Comparison of ENCODE assay signal across 1 cellular context in the genomic region with DNA sequence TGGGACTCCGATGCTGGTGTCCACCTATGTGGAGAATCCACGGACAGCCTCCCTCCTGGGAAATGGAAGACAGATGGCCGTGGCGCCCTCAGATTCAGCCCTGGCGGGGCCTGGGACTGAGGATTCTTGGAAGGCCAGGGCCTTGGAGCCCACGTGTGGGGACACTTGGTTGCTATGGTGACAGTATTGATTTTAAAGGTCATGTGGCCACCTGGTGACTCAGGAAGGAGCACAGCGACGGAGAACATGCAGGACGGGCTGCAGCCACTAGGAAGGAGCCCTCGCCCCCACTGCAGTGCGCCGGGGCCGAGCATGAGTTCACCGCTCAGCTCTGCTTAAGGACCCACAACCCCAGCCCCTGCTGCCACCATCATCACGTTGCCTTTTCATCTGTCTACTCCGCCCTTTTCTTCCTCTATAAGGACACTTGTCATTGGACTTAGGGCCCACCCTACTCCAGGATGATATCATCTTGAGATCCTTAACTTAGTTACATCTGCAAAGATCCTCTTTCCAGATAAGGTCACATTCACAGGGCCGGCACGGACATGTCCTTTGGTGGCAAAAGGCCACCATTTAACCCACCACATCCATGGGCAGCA.
A peak's percentile ranks its signal among the peaks of the same experiment; 100 is the strongest.
TF ChIP-seq lines count a peak whose summit lies in the region.

No MANE protein-coding gene starts in this region.

TF ChIP-seq in K562, 482 proteins besides CTCF, POLR2A, EP300 and RAD21 (continues in another document):
- TF ChIP-seq KAT8 (IDR thresholded peaks at IDR 0.05; ENCODE audit: low read depth), result no peak
- TF ChIP-seq FOXA3 (CRISPR knock-in tag; conservative IDR thresholded peaks at IDR 0.05 in 1 of 2, IDR thresholded peaks at IDR 0.05 in 1 of 2), result peak; percentile 90 to 98
- TF ChIP-seq ZKSCAN8 (CRISPR knock-in tag; IDR thresholded peaks at IDR 0.05), result no peak
- TF ChIP-seq RAD51 (IDR thresholded peaks at IDR 0.05; ENCODE audit: borderline replicate concordance, low read depth), result peak; percentile 85
- no peak for TF ChIP-seq PTRF (tag; IDR thresholded peaks at IDR 0.05)
- TF ChIP-seq MEF2D (tag; conservative IDR thresholded peaks at IDR 0.05; ENCODE audit: low read depth), result no peak
- TF ChIP-seq, protein P1, sequence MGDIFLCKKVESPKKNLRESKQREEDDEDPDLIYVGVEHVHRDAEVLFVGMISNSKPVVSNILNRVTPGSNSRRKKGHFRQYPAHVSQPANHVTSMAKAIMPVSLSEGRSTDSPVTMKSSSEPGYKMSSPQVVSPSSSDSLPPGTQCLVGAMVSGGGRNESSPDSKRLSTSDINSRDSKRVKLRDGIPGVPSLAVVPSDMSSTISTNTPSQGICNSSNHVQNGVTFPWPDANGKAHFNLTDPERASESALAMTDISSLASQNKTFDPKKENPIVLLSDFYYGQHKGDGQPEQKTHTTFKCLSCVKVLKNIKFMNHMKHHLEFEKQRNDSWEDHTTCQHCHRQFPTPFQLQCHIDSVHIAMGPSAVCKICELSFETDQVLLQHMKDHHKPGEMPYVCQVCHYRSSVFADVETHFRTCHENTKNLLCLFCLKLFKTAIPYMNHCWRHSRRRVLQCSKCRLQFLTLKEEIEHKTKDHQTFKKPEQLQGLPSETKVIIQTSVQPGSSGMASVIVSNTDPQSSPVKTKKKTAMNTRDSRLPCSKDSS (IDR thresholded peaks at IDR 0.05; ENCODE audit: low read depth, partially characterized antibody), result no peak
- peak; percentile 89 for TF ChIP-seq BMI1 (IDR thresholded peaks at IDR 0.05; ENCODE audit: low read length)
- no peak for TF ChIP-seq HMG20A (CRISPR knock-in tag; conservative IDR thresholded peaks at IDR 0.05)
- no peak for TF ChIP-seq DNMT1 (IDR thresholded peaks at IDR 0.05)
- TF ChIP-seq FOSL1 (tag; conservative IDR thresholded peaks at IDR 0.05), result peak; percentile 77
- TF ChIP-seq YY1 (IDR thresholded peaks at IDR 0.05; ENCODE audit: borderline replicate concordance in 1 of 3, control insufficient read depth in 1 of 3, extremely low read depth in 1 of 3, insufficient read depth in 3 of 3, insufficient read length in 1 of 3, insufficient replicate concordance in 2 of 3, low read depth in 1 of 3, low read length in 2 of 3), result peak in 1 of 3 experiments; percentile 7
- peak in 1 of 2 experiments; percentile 86; a peak in 2 of 4 replicates for TF ChIP-seq CSDE1 (IDR thresholded peaks at IDR 0.05)
- no peak for TF ChIP-seq CC2D1A (IDR thresholded peaks at IDR 0.05)
- peak; percentile 24; the same call in 1 of the 2 replicates for TF ChIP-seq ZNF263 (CRISPR knock-in tag; IDR thresholded peaks at IDR 0.05; ENCODE audit: borderline replicate concordance)
- peak; percentile 70; the same call in 1 of the 2 replicates for TF ChIP-seq L3MBTL2 (IDR thresholded peaks at IDR 0.05)
- TF ChIP-seq TFAP4 (CRISPR knock-in tag; IDR thresholded peaks at IDR 0.05; ENCODE audit: borderline replicate concordance), result peak; percentile 76; the same call in 1 of the 2 replicates
- TF ChIP-seq ARID1B (IDR thresholded peaks at IDR 0.05), result peak; percentile 28; the same call in 1 of the 2 replicates
- peak; percentile 94 for TF ChIP-seq FOXJ2 (tag; IDR thresholded peaks at IDR 0.05)
- peak; percentile 98 for TF ChIP-seq RFX1 (IDR thresholded peaks at IDR 0.05)
- TF ChIP-seq ZBTB40 (IDR thresholded peaks at IDR 0.05), result no peak
- TF ChIP-seq ZBTB40 (CRISPR knock-in tag; IDR thresholded peaks at IDR 0.05), result no peak
- TF ChIP-seq MCM7 (IDR thresholded peaks at IDR 0.05), result no peak
- no peak for TF ChIP-seq RFX5 (IDR thresholded peaks at IDR 0.05; ENCODE audit: low read depth, low read length)
- TF ChIP-seq RB1 (IDR thresholded peaks at IDR 0.05; ENCODE audit: low read depth), result 0 out of 2 replicates have a peak, but pooled peaks have one; percentile 15
- no peak for TF ChIP-seq NR2C2 (CRISPR knock-in tag; IDR thresholded peaks at IDR 0.05)
- TF ChIP-seq NR2C2 (tag; IDR thresholded peaks at IDR 0.05), result peak; percentile 49
- peak; percentile 49 for TF ChIP-seq CBFA2T2 (conservative IDR thresholded peaks at IDR 0.05)
- peak; percentile 92 for TF ChIP-seq USF2 (CRISPR knock-in tag; IDR thresholded peaks at IDR 0.05)
- TF ChIP-seq CBX5 (IDR thresholded peaks at IDR 0.05; ENCODE audit: borderline replicate concordance, low read depth), result no peak
- TF ChIP-seq HDAC2 (IDR thresholded peaks at IDR 0.05), result peak; percentile 10; the same call in 1 of the 2 replicates
- no peak for TF ChIP-seq KDM1A (IDR thresholded peaks at IDR 0.05)
- TF ChIP-seq GATA2 (CRISPR knock-in tag; IDR thresholded peaks at IDR 0.05), result no peak; the same call in 1 of the 2 replicates
- TF ChIP-seq ESRRA (IDR thresholded peaks at IDR 0.05; ENCODE audit: borderline replicate concordance, low read depth), result peak; percentile 34; the same call in 1 of the 2 replicates
- no peak for TF ChIP-seq MAZ (CRISPR knock-in tag; conservative IDR thresholded peaks at IDR 0.05 in 1 of 2, IDR thresholded peaks at IDR 0.05 in 1 of 2)
- TF ChIP-seq MXI1 (IDR thresholded peaks at IDR 0.05; ENCODE audit: low read depth, low read length), result peak; percentile 82
- TF ChIP-seq, protein P2, sequence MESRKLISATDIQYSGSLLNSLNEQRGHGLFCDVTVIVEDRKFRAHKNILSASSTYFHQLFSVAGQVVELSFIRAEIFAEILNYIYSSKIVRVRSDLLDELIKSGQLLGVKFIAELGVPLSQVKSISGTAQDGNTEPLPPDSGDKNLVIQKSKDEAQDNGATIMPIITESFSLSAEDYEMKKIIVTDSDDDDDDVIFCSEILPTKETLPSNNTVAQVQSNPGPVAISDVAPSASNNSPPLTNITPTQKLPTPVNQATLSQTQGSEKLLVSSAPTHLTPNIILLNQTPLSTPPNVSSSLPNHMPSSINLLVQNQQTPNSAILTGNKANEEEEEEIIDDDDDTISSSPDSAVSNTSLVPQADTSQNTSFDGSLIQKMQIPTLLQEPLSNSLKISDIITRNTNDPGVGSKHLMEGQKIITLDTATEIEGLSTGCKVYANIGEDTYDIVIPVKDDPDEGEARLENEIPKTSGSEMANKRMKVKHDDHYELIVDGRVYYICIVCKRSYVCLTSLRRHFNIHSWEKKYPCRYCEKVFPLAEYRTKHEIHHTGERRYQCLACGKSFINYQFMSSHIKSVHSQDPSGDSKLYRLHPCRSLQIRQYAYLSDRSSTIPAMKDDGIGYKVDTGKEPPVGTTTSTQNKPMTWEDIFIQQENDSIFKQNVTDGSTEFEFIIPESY (CRISPR knock-in tag; IDR thresholded peaks at IDR 0.05), result 0 out of 2 replicates have a peak, but pooled peaks have one; percentile 24
- no peak for TF ChIP-seq NCOR1 (IDR thresholded peaks at IDR 0.05)
- TF ChIP-seq VEZF1 (CRISPR knock-in tag; IDR thresholded peaks at IDR 0.05), result peak; percentile 29; the same call in 1 of the 2 replicates
- TF ChIP-seq MAX (CRISPR knock-in tag; IDR thresholded peaks at IDR 0.05), result peak; percentile 63
- TF ChIP-seq JUN (IDR thresholded peaks at IDR 0.05; ENCODE audit: borderline replicate concordance, low read depth, low read length), result peak; percentile 82
- no peak for TF ChIP-seq JUN (CRISPR knock-in tag; IDR thresholded peaks at IDR 0.05; ENCODE audit: borderline replicate concordance)
- peak; percentile 64 to 74; a peak in 3 of 4 replicates for TF ChIP-seq FOXK2 (conservative IDR thresholded peaks at IDR 0.05 in 1 of 2, IDR thresholded peaks at IDR 0.05 in 1 of 2; ENCODE audit: low read depth in 2 of 2)
- TF ChIP-seq HDAC1 (IDR thresholded peaks at IDR 0.05), result 0 out of 4 replicates have a peak, but pooled peaks of 1 of the 2 experiments have one; percentile 40
- 0 out of 2 replicates have a peak, but pooled peaks have one; percentile 15 for TF ChIP-seq NFE2 (IDR thresholded peaks at IDR 0.05; ENCODE audit: low read depth)
- TF ChIP-seq, protein P3, sequence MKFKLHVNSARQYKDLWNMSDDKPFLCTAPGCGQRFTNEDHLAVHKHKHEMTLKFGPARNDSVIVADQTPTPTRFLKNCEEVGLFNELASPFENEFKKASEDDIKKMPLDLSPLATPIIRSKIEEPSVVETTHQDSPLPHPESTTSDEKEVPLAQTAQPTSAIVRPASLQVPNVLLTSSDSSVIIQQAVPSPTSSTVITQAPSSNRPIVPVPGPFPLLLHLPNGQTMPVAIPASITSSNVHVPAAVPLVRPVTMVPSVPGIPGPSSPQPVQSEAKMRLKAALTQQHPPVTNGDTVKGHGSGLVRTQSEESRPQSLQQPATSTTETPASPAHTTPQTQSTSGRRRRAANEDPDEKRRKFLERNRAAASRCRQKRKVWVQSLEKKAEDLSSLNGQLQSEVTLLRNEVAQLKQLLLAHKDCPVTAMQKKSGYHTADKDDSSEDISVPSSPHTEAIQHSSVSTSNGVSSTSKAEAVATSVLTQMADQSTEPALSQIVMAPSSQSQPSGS (CRISPR knock-in tag; IDR thresholded peaks at IDR 0.05), result no peak
- TF ChIP-seq CTBP1 (IDR thresholded peaks at IDR 0.05; ENCODE audit: borderline replicate concordance), result 0 out of 2 replicates have a peak, but pooled peaks have one; percentile 14
